ENCODE assay signal across 21 cellular contexts in the genomic region with DNA sequence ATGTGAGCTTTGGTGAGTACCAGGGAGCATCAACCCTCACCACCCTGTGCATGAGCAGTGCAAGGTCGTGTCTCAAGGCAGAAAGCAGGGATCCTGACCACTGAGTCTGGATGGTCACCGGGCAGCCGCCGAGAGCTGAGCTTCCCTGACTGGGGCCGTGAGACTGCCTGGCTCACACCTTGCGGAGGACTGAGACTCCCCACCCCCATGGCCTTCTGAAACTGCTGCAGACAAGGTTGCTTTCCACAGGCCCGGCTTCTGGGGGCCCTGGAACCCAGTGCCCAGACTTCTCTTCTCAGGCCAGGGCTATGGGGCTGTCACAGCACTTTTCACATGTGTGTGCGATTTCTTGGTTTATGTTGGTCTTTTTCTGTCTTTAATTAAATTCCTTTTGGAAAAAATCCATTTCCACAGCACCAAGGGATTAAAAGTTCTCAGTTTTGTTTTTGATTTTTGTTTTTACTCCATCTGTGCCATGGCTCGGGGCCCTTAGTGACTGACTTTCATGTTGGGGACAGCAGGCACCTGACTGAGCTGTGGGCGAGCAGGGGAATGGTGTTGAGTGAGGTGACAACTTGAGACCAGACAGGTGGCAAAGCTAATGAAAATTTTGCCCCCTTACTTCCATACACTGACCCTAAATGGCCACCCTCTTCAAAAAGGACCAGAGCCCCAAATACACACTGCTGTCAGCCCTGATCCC.
"Had no signal": no experiment of that assay in that cellular context is flagged by ENCODE, and none has a peak within 500 bp of the region (broad histone marks: within the 10 kb centered on the region; RNA-seq: fewer than 3 reads in every experiment).

No MANE protein-coding gene starts in this region.

- H3K4me1 ChIP-seq: psoas muscle, thyroid gland had no signal

- DNase-seq: activated B cell treated with CpG ODN at 0.5 μM for 24 hours; activated CD4-positive, alpha-beta T cell treated with anti-CD3 and anti-CD28 coated beads for 48 hours; activated CD8-positive, alpha-beta T cell treated with anti-CD3 and anti-CD28 coated beads, Interleukin-2, amount 10 ng/mL, durations not matched to agents 7 days and 5 days; activated naive CD4-positive, alpha-beta T cell treated with anti-CD3 and anti-CD28 coated beads for 36 hours; activated T-cell treated with anti-CD3 and anti-CD28 coated beads, Interleukin-2, amount 50 U/mL, for 24 hours; brain microvascular endothelial cell; effector CD8-positive, alpha-beta T cell; hippocampal formation; mucosa of descending colon; naive B cell; ovary; psoas muscle; sigmoid colon; stimulated activated CD4-positive, alpha-beta T cell treated with anti-CD3 and anti-CD28 coated beads, Interleukin-4, amount 100 ng/mL, for 4 hours; T-cell; thyroid gland had no signal

- ATAC-seq: activated CD8-positive, alpha-beta T cell treated with anti-CD3 and anti-CD28 coated beads, Interleukin-2, amount 10 ng/mL, durations not matched to agents 7 days and 5 days; mucosa of descending colon; SK-N-SH treated with all-trans-retinoic acid at 6 μM for 48 hours; stimulated activated memory B cell treated with anti-CD40 and anti-IgM and Interleukin-4, amounts not matched to agents 10 μg/mL and 1 μg/mL and 100 μg/mL, for 72 hours; T-cell had no signal

- FAIRE-seq: endothelial cell of umbilical vein, keratinocyte had no signal

- H3K36me3 ChIP-seq: brain microvascular endothelial cell, esophagus muscularis mucosa, ovary, sigmoid colon, thyroid gland had no signal

- H3K27me3 ChIP-seq: ovary, thyroid gland had no signal

- H3K27ac ChIP-seq: brain microvascular endothelial cell, esophagus muscularis mucosa, ovary, psoas muscle, sigmoid colon, thyroid gland had no signal

- H3K4me3 ChIP-seq: esophagus muscularis mucosa, mucosa of descending colon, ovary, psoas muscle, sigmoid colon, thyroid gland had no signal

- H3K9me3 ChIP-seq: esophagus muscularis mucosa, mucosa of descending colon, ovary, psoas muscle, sigmoid colon, thyroid gland had no signal
